ENCODE assay signal across 1 cellular context in the genomic region with DNA sequence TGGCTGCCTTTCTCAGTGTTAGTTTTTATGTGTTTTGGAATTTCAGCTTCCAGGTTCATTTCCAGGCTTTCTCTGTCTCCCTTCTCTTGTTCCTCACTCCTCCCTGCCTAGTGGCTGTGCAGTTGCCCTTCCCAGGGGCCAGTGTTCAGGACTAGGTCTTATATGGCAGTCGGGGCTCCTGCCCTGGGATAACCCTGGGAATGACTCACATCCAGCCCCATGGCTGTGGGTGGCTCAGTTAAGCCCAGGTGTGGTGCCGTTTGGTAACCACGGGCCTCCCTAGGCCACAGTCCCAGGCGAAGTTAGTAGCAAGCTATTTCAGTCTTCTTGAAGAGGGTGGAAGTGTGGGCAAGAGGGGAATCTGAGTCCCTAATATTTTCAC.
TF ChIP-seq lines count a peak whose summit lies in the region.

No MANE protein-coding gene starts in this region.

TF ChIP-seq in endothelial cell of umbilical vein, 7 proteins besides CTCF, POLR2A, EP300 and RAD21:
- TF ChIP-seq GATA2 (IDR thresholded peaks at IDR 0.05; ENCODE audit: insufficient read depth, insufficient read length, low read depth, low read length) = no peak
- no peak for TF ChIP-seq MAX (IDR thresholded peaks at IDR 0.05; ENCODE audit: insufficient read depth, insufficient read length)
- TF ChIP-seq EZH2 (IDR thresholded peaks at IDR 0.05; ENCODE audit: borderline replicate concordance, low read depth, low read length, severe bottlenecking) = no peak
TF ChIP-seq in endothelial cell of umbilical vein: peak in this region for 0.
